17 cellular contexts compared by ENCODE assay signal in genomic region chr20:4585104-4585753, GRCh38.
DNase-seq lines count a peak whose midpoint lies in the region; ATAC-seq and TF ChIP-seq lines count a peak whose summit lies in the region.
"Had no signal": no experiment of that assay in that cellular context is flagged by ENCODE, and none has a peak within 500 bp of the region (broad histone marks: within the 10 kb centered on the region; RNA-seq: fewer than 3 reads in every experiment).

No MANE protein-coding gene starts in this region.

- peak; percentile 59 for DNase-seq in ACHN
- peak; percentile 34 for DNase-seq in HK-2 (ENCODE audit: unreplicated experiment)
- peak; percentile 51 for DNase-seq in amniotic stem cell (lab: John Stamatoyannopoulos, UW)
- DNase-seq in fibroblast of villous mesenchyme (ENCODE audit: low read depth): peak; percentile 90
- no peak for DNase-seq in stimulated activated CD4-positive, alpha-beta T cell treated with anti-CD3 and anti-CD28 coated beads, Interleukin-1b, Interleukin-23, amount 100 ng/mL, for 48 hours
- no peak for DNase-seq in immature natural killer cell
- DNase-seq: activated CD8-positive, alpha-beta memory T cell treated with anti-CD3 and anti-CD28 coated beads, Interleukin-2, amount 10 ng/mL, durations not matched to agents 7 days and 5 days; activated naive CD8-positive, alpha-beta T cell treated with anti-CD3 and anti-CD28 coated beads, Interleukin-2, amount 10 ng/mL, durations not matched to agents 7 days and 5 days; DND-41; Kasumi-1; kidney; NK-92 treated with Interleukin-12 subunit alpha and Interleukin-12 subunit beta, amount 100 ng/mL, for 24 hours had no signal

- H3K4me3 ChIP-seq in fibroblast of villous mesenchyme (ENCODE audit: low read depth, low read length): no peak overlapping the region
- H3K4me3 ChIP-seq: coronary artery, gastroesophageal sphincter, prostate gland had no signal

- H3K27ac Mint-ChIP-seq in immature natural killer cell: no peak overlapping the region
- H3K27ac Mint-ChIP-seq: activated CD8-positive, alpha-beta memory T cell treated with anti-CD3 and anti-CD28 coated beads, Interleukin-2, amount 10 ng/mL, durations not matched to agents 7 days and 5 days; activated naive CD8-positive, alpha-beta T cell treated with anti-CD3 and anti-CD28 coated beads, Interleukin-2, amount 10 ng/mL, durations not matched to agents 7 days and 5 days had no signal

- no peak for TF ChIP-seq CTCF in fibroblast of villous mesenchyme (IDR thresholded peaks at IDR 0.05; ENCODE audit: insufficient read depth, low read depth, low read length)

- ATAC-seq in HG02642 (IDR thresholded peaks at IDR 0.05; ENCODE audit: poor library complexity, unreplicated experiment) (no peak), HG02885 (IDR thresholded peaks at IDR 0.05; ENCODE audit: poor library complexity, unreplicated experiment) (no peak)
- ATAC-seq: activated CD8-positive, alpha-beta memory T cell treated with anti-CD3 and anti-CD28 coated beads, Interleukin-2, amount 10 ng/mL, durations not matched to agents 7 days and 5 days; gastroesophageal sphincter had no signal

- in situ Hi-C loops in ACHN (cut with HindIII; ENCODE audit: low pct_ligation_motif_present, low pct_unique_long_range_greater_than_20kb, low sequenced_read_pairs): no loop called here

- H3K4me1 Mint-ChIP-seq in immature natural killer cell: no peaks in the 10 kb centered on the region
- H3K4me1 Mint-ChIP-seq: activated CD8-positive, alpha-beta memory T cell treated with anti-CD3 and anti-CD28 coated beads, Interleukin-2, amount 10 ng/mL, durations not matched to agents 7 days and 5 days; activated naive CD8-positive, alpha-beta T cell treated with anti-CD3 and anti-CD28 coated beads, Interleukin-2, amount 10 ng/mL, durations not matched to agents 7 days and 5 days had no signal

- no peaks in the 10 kb centered on the region for H3K9me3 Mint-ChIP-seq in immature natural killer cell
- H3K9me3 Mint-ChIP-seq: activated naive CD8-positive, alpha-beta T cell treated with anti-CD3 and anti-CD28 coated beads, Interleukin-2, amount 10 ng/mL, durations not matched to agents 7 days and 5 days had no signal

- H3K27me3 Mint-ChIP-seq in immature natural killer cell (ENCODE audit: low read depth in 3 of 3): peaks cover under 1 to 7% (median 6%) of the 10 kb centered on the region in 3 donors

- H3K4me3 Mint-ChIP-seq in immature natural killer cell: no peak overlapping the region
- H3K4me3 Mint-ChIP-seq: activated CD8-positive, alpha-beta memory T cell treated with anti-CD3 and anti-CD28 coated beads, Interleukin-2, amount 10 ng/mL, durations not matched to agents 7 days and 5 days; activated naive CD8-positive, alpha-beta T cell treated with anti-CD3 and anti-CD28 coated beads, Interleukin-2, amount 10 ng/mL, durations not matched to agents 7 days and 5 days had no signal

- H3K36me3 Mint-ChIP-seq in immature natural killer cell: no peaks in the 10 kb centered on the region
- H3K36me3 Mint-ChIP-seq: activated CD8-positive, alpha-beta memory T cell treated with anti-CD3 and anti-CD28 coated beads, Interleukin-2, amount 10 ng/mL, durations not matched to agents 7 days and 5 days; activated naive CD8-positive, alpha-beta T cell treated with anti-CD3 and anti-CD28 coated beads, Interleukin-2, amount 10 ng/mL, durations not matched to agents 7 days and 5 days had no signal

Comparison
In these comparisons a context has a peak if more than half of its experiments do, and no peak if none do; other contexts are left out.
1. DNase-seq: peak in ACHN (single experiment), HK-2 (single experiment), amniotic stem cell (single experiment) and fibroblast of villous mesenchyme (single experiment); none in stimulated activated CD4-positive, alpha-beta T cell treated with anti-CD3 and anti-CD28 coated beads, Interleukin-1b, Interleukin-23, amount 100 ng/mL, for 48 hours (single experiment) and immature natural killer cell (0 of 3).